In genomic region chr1:27938488-27938887, GRCh38 we compare ENCODE assay signal across 30 cellular contexts. TPM values are rescaled to one million over a fixed set of nuclear protein-coding genes. Genes with fewer than 3 reads are reported as not detected.
"Had no signal": no experiment of that assay in that cellular context is flagged by ENCODE, and none has a peak within 500 bp of the region (broad histone marks: within the 10 kb centered on the region; RNA-seq: fewer than 3 reads in every experiment).

No MANE protein-coding gene starts in this region.

- H3K36me3 ChIP-seq: esophagus squamous epithelium, heart right ventricle, lower lobe of right lung, stomach, thyroid gland, vagina had no signal

- H3K27ac Mint-ChIP-seq: effector memory CD8-positive, alpha-beta T cell; immature natural killer cell; natural killer cell; progenitor cell of endocrine pancreas had no signal

- H3K27me3 ChIP-seq: thyroid gland, vagina had no signal

- H3K27ac ChIP-seq: esophagus squamous epithelium, heart right ventricle, lower lobe of right lung, parathyroid adenoma, stomach, thyroid gland, vagina had no signal

- ATAC-seq: effector memory CD8-positive, alpha-beta T cell; heart right ventricle; left colon; left ventricle myocardium superior; lower lobe of right lung; natural killer cell; sciatic nerve had no signal

- H3K9me3 ChIP-seq: esophagus squamous epithelium, heart right ventricle, lower lobe of right lung, stomach, thyroid gland, vagina had no signal

- H3K27me3 Mint-ChIP-seq: progenitor cell of endocrine pancreas had no signal

- H3K9me3 Mint-ChIP-seq: effector memory CD8-positive, alpha-beta T cell; immature natural killer cell; natural killer cell had no signal

- H3K4me2 ChIP-seq: smooth muscle cell had no signal

- H3K79me2 ChIP-seq: parathyroid adenoma had no signal

- H2AFZ ChIP-seq: parathyroid adenoma had no signal

- H3K9ac ChIP-seq: parathyroid adenoma had no signal

- H3K36me3 Mint-ChIP-seq: immature natural killer cell, natural killer cell had no signal

- H3K4me3 ChIP-seq: esophagus squamous epithelium, heart right ventricle, lower lobe of right lung, smooth muscle cell, stomach, thyroid gland, vagina had no signal

- DNase-seq: cortex of kidney; effector memory CD8-positive, alpha-beta T cell; erythroblast; esophagus squamous epithelium; foreskin melanocyte; glutamatergic neuron; heart right ventricle; hippocampal formation; immature natural killer cell; islet precursor cell; kidney glomerular epithelial cell; left colon; left ventricle myocardium superior; lower lobe of right lung; natural killer cell; stimulated activated CD4-positive, alpha-beta T cell treated with anti-CD3 and anti-CD28 coated beads, Interleukin-12 subunit alpha, Interleukin-12 subunit beta, amount 100 ng/mL, for 4 hours; stimulated activated CD4-positive, alpha-beta T cell treated with anti-CD3 and anti-CD28 coated beads, Interleukin-1b, Interleukin-23, amount 100 ng/mL, for 48 hours; stimulated activated CD4-positive, alpha-beta T cell treated with anti-CD3 and anti-CD28 coated beads, Interleukin-4, amount 100 ng/mL, for 1 hour; stimulated activated CD8-positive, alpha-beta memory T cell treated with anti-CD3 and anti-CD28 coated beads, Interleukin-4, amount 100 ng/mL, for 48 hours; stimulated activated naive CD4-positive, alpha-beta T cell treated with Interleukin-2 at 50 U/mL for 16 hours; stomach; thyroid gland; trophoblast cell had no signal

- H3K4me3 Mint-ChIP-seq: immature natural killer cell, natural killer cell had no signal

RNA-seq across cellular contexts. Expression of gene SMPDL3B, which starts 3.7 kb away (rescaled TPM):
- total RNA-seq: left ventricle myocardium superior, mesenteric fat pad, smooth muscle cell had no signal
- polyA plus RNA-seq: neural cell had no signal

RNA-seq across cellular contexts. Expression of gene XKR8, which starts 21.3 kb away (rescaled TPM):
- polyA plus RNA-seq: neural cell had no signal
